In genomic region chr2:108565778-108566375, GRCh38 we compare ENCODE assay signal across 9 cellular contexts. TPM values are rescaled to one million over a fixed set of nuclear protein-coding genes. Genes with fewer than 3 reads are reported as not detected.
DNase-seq lines count a peak whose midpoint lies in the region; ATAC-seq and TF ChIP-seq lines count a peak whose summit lies in the region.
"Had no signal": no experiment of that assay in that cellular context is flagged by ENCODE, and none has a peak within 500 bp of the region (broad histone marks: within the 10 kb centered on the region; RNA-seq: fewer than 3 reads in every experiment).

No MANE protein-coding gene starts in this region.

- H3K9me3 ChIP-seq in esophagus squamous epithelium, result no peaks in the 10 kb centered on the region

- peaks cover 5 to 38% (median 9%) of the 10 kb centered on the region in 3 donors for H3K4me1 ChIP-seq in esophagus squamous epithelium

- no peaks in the 10 kb centered on the region for H3K27me3 ChIP-seq in esophagus squamous epithelium

- no peak for TF ChIP-seq POLR2A in esophagus squamous epithelium (IDR thresholded peaks at IDR 0.05)

- intact Hi-C loops in esophagus squamous epithelium (cut with DNase I), result no loop called here

- H3K4me3 ChIP-seq in GM12865 (ENCODE audit: low read depth, low read length) (no peak overlapping the region), esophagus squamous epithelium (no peak overlapping the region)

- peak; percentile 46 for DNase-seq in GM12865 (ENCODE audit: low read depth)
- no peak for DNase-seq in esophagus squamous epithelium (lab: John Stamatoyannopoulos, UW)
- DNase-seq in NCI-H187 (lab: John Stamatoyannopoulos, UW), result no peak
- DNase-seq in NCI-H2227 (lab: John Stamatoyannopoulos, UW; ENCODE audit: unreplicated experiment), result no peak
- DNase-seq in NCI-H1092 (lab: John Stamatoyannopoulos, UW), result no peak
- no peak for DNase-seq in NCI-H526 (lab: John Stamatoyannopoulos, UW)
- DNase-seq: activated CD4-positive, alpha-beta T cell treated with anti-CD3 and anti-CD28 coated beads for 48 hours had no signal

- H3K27ac ChIP-seq in esophagus squamous epithelium, result peak overlapping the region; percentile 3 to 50 (median 42)

- TF ChIP-seq CTCF in GM12865 (IDR thresholded peaks at IDR 0.05; ENCODE audit: insufficient read depth, low read depth, low read length, missing control alignments) (no peak), esophagus squamous epithelium (IDR thresholded peaks at IDR 0.05) (no peak)

- WGBS in esophagus squamous epithelium, 2 donors, result 16 to 48% methylated on average over 3 of the region's 3 CpGs

- H3K36me3 ChIP-seq in esophagus squamous epithelium, result no peaks in the 10 kb centered on the region

- peak; percentile 73 for ATAC-seq in GM19397 (IDR thresholded peaks at IDR 0.05; ENCODE audit: unreplicated experiment)
- peak; percentile 61 for ATAC-seq in HG03045 (IDR thresholded peaks at IDR 0.05; ENCODE audit: unreplicated experiment)

RNA-seq across cellular contexts. Expression of gene LIMS1, which starts 31.6 kb away (rescaled TPM):
- total RNA-seq in esophagus squamous epithelium, result 10 to 100 TPM; 37.8 to 66.2 (median 54.0) TPM
